In the genomic region with DNA sequence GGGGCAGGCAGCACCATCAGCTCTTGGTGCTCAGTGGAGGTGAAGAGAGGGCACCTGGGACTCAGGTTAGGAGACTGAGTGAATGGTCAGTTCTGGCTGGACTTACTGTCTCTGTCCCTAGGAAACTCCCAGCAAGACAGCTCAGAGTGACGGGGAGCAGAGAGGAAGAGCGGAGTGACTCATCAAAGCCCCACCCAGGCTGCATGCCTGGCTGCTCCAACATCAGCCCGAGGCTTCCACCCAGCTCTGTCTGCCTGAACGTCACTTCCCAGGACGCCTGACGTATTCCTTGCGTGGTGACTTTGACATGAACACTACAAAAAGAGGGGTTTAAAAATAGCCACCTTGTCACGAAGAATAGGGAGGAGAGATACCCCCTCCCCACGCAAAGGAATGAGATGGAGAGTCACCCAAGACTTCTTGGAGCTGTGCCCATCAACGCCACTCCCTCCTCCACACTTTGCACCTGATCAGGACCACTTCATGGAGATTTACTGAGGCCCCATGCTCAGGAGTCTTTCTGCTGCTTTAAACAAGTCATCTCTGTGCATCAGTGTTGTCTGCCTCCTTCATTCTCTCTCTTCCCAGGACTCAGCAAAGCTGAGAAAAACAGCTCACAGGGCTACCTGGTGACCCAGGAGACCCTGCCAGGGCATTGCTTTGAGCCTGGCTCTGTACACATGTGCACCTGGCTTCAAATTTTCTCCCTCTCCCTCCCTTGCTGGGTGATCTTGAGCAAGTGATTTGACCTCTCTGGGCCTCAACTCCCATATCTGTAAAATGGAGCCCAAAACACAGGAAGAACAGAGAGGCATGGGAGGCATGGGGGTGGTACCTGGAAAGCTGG, we compare ENCODE assay signal across 1 cellular context.
TF ChIP-seq lines count a peak whose summit lies in the region.

No MANE protein-coding gene starts in this region.

TF ChIP-seq in H1, 55 proteins besides CTCF, POLR2A, EP300 and RAD21:
- TF ChIP-seq NANOG (IDR thresholded peaks at IDR 0.05; ENCODE audit: insufficient read depth, low read depth, low read length, poor library complexity, severe bottlenecking) (no peak), JUND (IDR thresholded peaks at IDR 0.05; ENCODE audit: low read length) (peak; percentile 66; the same call in 1 of the 2 replicates)
